Comparison of ENCODE assay signal across 8 cellular contexts in genomic region chr16:15856901-15857778, GRCh38. TPM values are rescaled to one million over a fixed set of nuclear protein-coding genes. Genes with fewer than 3 reads are reported as not detected.
DNase-seq lines count a peak whose midpoint lies in the region; ATAC-seq and TF ChIP-seq lines count a peak whose summit lies in the region.

MYH11 (minus strand) TSS chr16:15857028; CDS start chr16:15838252, 18,776 bp downstream.

- H3K27me3 ChIP-seq in iPS DF 6.9 (ENCODE audit: control insufficient read depth, insufficient read depth, low read length) (peaks cover 22% of the 10 kb centered on the region; the same call in 1 of the 2 replicates), smooth muscle cell (ENCODE audit: low read depth) (peaks cover 57% of the 10 kb centered on the region)

- no peaks in the 10 kb centered on the region for H3K9me3 ChIP-seq in iPS DF 6.9 (ENCODE audit: control insufficient read depth, insufficient read depth, low read length)
- H3K9me3 ChIP-seq in smooth muscle cell (replicated peaks; ENCODE audit: low read depth) = no peaks in the 10 kb centered on the region

- peaks cover 47% of the 10 kb centered on the region for H3K27me3 Mint-ChIP-seq in activated T-helper 2 cell treated with anti-CD3 and anti-CD28 coated beads, Interferon-gamma antibody, Interleukin-2, Interleukin-4, amounts not matched to agents 10 μg/mL and 5 μg/mL and 100 μg/mL, durations not matched to agents 14 hours and 24 hours and 36 hours (ENCODE audit: low read depth)

- peaks cover 7% of the 10 kb centered on the region for H3K4me1 Mint-ChIP-seq in activated T-helper 2 cell treated with anti-CD3 and anti-CD28 coated beads, Interferon-gamma antibody, Interleukin-2, Interleukin-4, amounts not matched to agents 10 μg/mL and 5 μg/mL and 100 μg/mL, durations not matched to agents 14 hours and 24 hours and 36 hours (ENCODE audit: low read depth)

- H4K20me1 ChIP-seq in smooth muscle cell (ENCODE audit: low read depth) = no peaks in the 10 kb centered on the region

- H3K27ac ChIP-seq in iPS DF 6.9 (ENCODE audit: low read length) = no peak within 1 kb of the TSS
- no peak within 1 kb of the TSS for H3K27ac ChIP-seq in smooth muscle cell (ENCODE audit: low read depth)

- H3K4me3 ChIP-seq in iPS DF 6.9 (ENCODE audit: low read length) = peak within 1 kb of the TSS; percentile 54; the same call in 1 of the 2 replicates
- peak within 1 kb of the TSS; percentile 46 for H3K4me3 ChIP-seq in smooth muscle cell

- H3K9ac ChIP-seq in smooth muscle cell (ENCODE audit: low read depth) = no peak within 1 kb of the TSS

- intact Hi-C loops in activated T-helper 2 cell treated with anti-CD3 and anti-CD28 coated beads, Interferon-gamma antibody, Interleukin-2, Interleukin-4, amounts not matched to agents 10 μg/mL and 5 μg/mL and 100 μg/mL, durations not matched to agents 14 hours and 24 hours and 36 hours (cut with micrococcal nuclease) = no loop called here

- H2AFZ ChIP-seq in smooth muscle cell (ENCODE audit: low read depth) = peak within 1 kb of the TSS; percentile 43

- ATAC-seq in GM18511 (IDR thresholded peaks at IDR 0.05; ENCODE audit: unreplicated experiment) (no peak), GM19351 (IDR thresholded peaks at IDR 0.05; ENCODE audit: unreplicated experiment) (no peak), HG02610 (IDR thresholded peaks at IDR 0.05; ENCODE audit: unreplicated experiment) (no peak)

- peak; percentile 36 for DNase-seq in GM20000 (ENCODE audit: low spot score)
- DNase-seq in activated T-helper 2 cell treated with anti-CD3 and anti-CD28 coated beads, Interferon-gamma antibody, Interleukin-2, Interleukin-4, amounts not matched to agents 10 μg/mL and 5 μg/mL and 100 μg/mL, durations not matched to agents 14 hours and 24 hours and 36 hours (ENCODE audit: low spot score) = no peak
- DNase-seq in iPS DF 6.9 (ENCODE audit: low read depth, low spot score) = no peak
- no peak for DNase-seq in smooth muscle cell (lab: John Stamatoyannopoulos, UW; ENCODE audit: unreplicated experiment)
- DNase-seq in HK-2 (ENCODE audit: unreplicated experiment) = no peak

- H3K36me3 Mint-ChIP-seq in activated T-helper 2 cell treated with anti-CD3 and anti-CD28 coated beads, Interferon-gamma antibody, Interleukin-2, Interleukin-4, amounts not matched to agents 10 μg/mL and 5 μg/mL and 100 μg/mL, durations not matched to agents 14 hours and 24 hours and 36 hours (ENCODE audit: low read depth) = peaks cover 3% of the 10 kb centered on the region

- TF ChIP-seq CTCF in GM20000 (IDR thresholded peaks at IDR 0.05; ENCODE audit: extremely low read depth, missing control alignments) (no peak), smooth muscle cell (IDR thresholded peaks at IDR 0.05; ENCODE audit: borderline replicate concordance, insufficient read depth, poor library complexity, severe bottlenecking) (no peak)

- WGBS in iPS DF 6.9 (ENCODE audit: insufficient coverage, insufficient read length) = no CpG with 5 or more reads among the region's 52 CpGs
- 3% methylated on average over 37 of the region's 52 CpGs for WGBS in smooth muscle cell (ENCODE audit: low lambda C conversion rate)

- H3K36me3 ChIP-seq in iPS DF 6.9 (ENCODE audit: control insufficient read depth, insufficient read depth, low read length) (no peaks in the 10 kb centered on the region), smooth muscle cell (ENCODE audit: low read depth) (no peaks in the 10 kb centered on the region)

- H3K4me2 ChIP-seq in smooth muscle cell = peak within 1 kb of the TSS; percentile 82

- H3F3A ChIP-seq in smooth muscle cell (ENCODE audit: low read depth) = no peaks in the 10 kb centered on the region

- peak within 1 kb of the TSS; percentile 77 for H3K4me3 Mint-ChIP-seq in activated T-helper 2 cell treated with anti-CD3 and anti-CD28 coated beads, Interferon-gamma antibody, Interleukin-2, Interleukin-4, amounts not matched to agents 10 μg/mL and 5 μg/mL and 100 μg/mL, durations not matched to agents 14 hours and 24 hours and 36 hours (ENCODE audit: low read depth)

- no peaks in the 10 kb centered on the region for H3K9me3 Mint-ChIP-seq in activated T-helper 2 cell treated with anti-CD3 and anti-CD28 coated beads, Interferon-gamma antibody, Interleukin-2, Interleukin-4, amounts not matched to agents 10 μg/mL and 5 μg/mL and 100 μg/mL, durations not matched to agents 14 hours and 24 hours and 36 hours

- H3K4me1 ChIP-seq in iPS DF 6.9 (ENCODE audit: control insufficient read depth, insufficient read depth, low read length) (no peaks in the 10 kb centered on the region), smooth muscle cell (ENCODE audit: low read depth) (peaks cover 6% of the 10 kb centered on the region)

- no peaks in the 10 kb centered on the region for H3K79me2 ChIP-seq in smooth muscle cell (ENCODE audit: low read depth)

- no peak within 1 kb of the TSS for H3K27ac Mint-ChIP-seq in activated T-helper 2 cell treated with anti-CD3 and anti-CD28 coated beads, Interferon-gamma antibody, Interleukin-2, Interleukin-4, amounts not matched to agents 10 μg/mL and 5 μg/mL and 100 μg/mL, durations not matched to agents 14 hours and 24 hours and 36 hours

RNA-seq across cellular contexts. Expression of gene MYH11, which starts in this region (rescaled TPM):
- not detected in 2 replicates for total RNA-seq in activated T-helper 2 cell treated with anti-CD3 and anti-CD28 coated beads, Interferon-gamma antibody, Interleukin-2, Interleukin-4, amounts not matched to agents 10 μg/mL and 5 μg/mL and 100 μg/mL, durations not matched to agents 14 hours and 24 hours and 36 hours
- total RNA-seq in smooth muscle cell = not detected in 2 replicates
- polyA plus RNA-seq in smooth muscle cell = 0.27 and 0.58 TPM in 2 replicates
